1 cellular context compared by ENCODE assay signal in the genomic region with DNA sequence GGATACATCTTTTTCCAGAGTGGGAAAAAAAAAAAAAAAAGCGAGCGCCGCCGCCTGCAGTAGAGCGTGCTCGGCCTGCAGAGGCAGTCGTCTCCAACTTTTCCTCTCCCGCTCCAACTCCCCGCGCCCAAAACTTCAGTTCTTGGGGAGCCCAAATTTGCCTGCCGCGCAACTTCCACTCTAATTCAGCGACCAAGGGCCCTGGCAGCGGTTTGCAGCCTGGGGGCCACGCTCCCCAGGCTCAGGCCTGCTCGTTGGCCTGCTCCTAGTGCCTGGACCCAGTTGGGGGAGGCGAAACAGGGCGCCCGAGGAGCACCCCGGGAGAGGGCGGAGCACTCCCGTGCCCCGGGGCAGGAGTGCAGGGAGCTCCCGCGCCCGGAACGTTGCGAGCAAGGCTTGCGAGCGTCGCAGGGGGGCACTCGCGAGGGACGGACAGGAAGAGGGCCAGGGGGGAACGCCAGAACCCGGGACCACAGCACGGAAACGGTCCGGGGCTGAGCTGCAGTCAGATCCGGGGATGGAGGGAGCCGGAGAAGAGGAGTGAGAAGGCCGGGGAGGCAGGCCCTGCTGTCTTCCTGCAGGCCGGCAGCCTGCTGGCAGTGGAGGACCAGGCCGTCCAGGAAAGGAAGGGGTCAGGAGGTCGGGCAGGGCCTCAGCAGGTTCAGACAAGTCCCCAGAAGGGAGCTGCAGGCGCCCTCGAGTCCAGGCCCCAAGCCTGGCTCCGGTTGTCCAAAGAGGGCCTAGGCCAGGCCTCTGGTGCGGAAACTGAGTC.
TF ChIP-seq lines count a peak whose summit lies in the region.

A gene with protein sequence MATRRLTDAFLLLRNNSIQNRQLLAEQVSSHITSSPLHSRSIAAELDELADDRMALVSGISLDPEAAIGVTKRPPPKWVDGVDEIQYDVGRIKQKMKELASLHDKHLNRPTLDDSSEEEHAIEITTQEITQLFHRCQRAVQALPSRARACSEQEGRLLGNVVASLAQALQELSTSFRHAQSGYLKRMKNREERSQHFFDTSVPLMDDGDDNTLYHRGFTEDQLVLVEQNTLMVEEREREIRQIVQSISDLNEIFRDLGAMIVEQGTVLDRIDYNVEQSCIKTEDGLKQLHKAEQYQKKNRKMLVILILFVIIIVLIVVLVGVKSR (plus strand): TSS at position 508 of the 772 bp plus-strand sequence. CDS start 724 bp downstream, outside the sequence.

TF ChIP-seq in K562, 482 proteins besides CTCF, POLR2A, EP300 and RAD21 (continued from another document and continues in another):
- TF ChIP-seq, protein P1, sequence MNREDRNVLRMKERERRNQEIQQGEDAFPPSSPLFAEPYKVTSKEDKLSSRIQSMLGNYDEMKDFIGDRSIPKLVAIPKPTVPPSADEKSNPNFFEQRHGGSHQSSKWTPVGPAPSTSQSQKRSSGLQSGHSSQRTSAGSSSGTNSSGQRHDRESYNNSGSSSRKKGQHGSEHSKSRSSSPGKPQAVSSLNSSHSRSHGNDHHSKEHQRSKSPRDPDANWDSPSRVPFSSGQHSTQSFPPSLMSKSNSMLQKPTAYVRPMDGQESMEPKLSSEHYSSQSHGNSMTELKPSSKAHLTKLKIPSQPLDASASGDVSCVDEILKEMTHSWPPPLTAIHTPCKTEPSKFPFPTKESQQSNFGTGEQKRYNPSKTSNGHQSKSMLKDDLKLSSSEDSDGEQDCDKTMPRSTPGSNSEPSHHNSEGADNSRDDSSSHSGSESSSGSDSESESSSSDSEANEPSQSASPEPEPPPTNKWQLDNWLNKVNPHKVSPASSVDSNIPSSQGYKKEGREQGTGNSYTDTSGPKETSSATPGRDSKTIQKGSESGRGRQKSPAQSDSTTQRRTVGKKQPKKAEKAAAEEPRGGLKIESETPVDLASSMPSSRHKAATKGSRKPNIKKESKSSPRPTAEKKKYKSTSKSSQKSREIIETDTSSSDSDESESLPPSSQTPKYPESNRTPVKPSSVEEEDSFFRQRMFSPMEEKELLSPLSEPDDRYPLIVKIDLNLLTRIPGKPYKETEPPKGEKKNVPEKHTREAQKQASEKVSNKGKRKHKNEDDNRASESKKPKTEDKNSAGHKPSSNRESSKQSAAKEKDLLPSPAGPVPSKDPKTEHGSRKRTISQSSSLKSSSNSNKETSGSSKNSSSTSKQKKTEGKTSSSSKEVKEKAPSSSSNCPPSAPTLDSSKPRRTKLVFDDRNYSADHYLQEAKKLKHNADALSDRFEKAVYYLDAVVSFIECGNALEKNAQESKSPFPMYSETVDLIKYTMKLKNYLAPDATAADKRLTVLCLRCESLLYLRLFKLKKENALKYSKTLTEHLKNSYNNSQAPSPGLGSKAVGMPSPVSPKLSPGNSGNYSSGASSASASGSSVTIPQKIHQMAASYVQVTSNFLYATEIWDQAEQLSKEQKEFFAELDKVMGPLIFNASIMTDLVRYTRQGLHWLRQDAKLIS (CRISPR knock-in tag; IDR thresholded peaks at IDR 0.05), result no peak; the same call in 1 of the 2 replicates
- peak; percentile 22 to 100; a peak in 2 of 4 replicates for TF ChIP-seq TRIM24 (IDR thresholded peaks at IDR 0.05)
- TF ChIP-seq SMARCA4 (IDR thresholded peaks at IDR 0.05), result 0 out of 2 replicates have a peak, but pooled peaks have one; percentile 17
- peak; percentile 67 for TF ChIP-seq HDAC3 (IDR thresholded peaks at IDR 0.05; ENCODE audit: borderline replicate concordance, partially characterized antibody)
- peak; percentile 80; the same call in 1 of the 2 replicates for TF ChIP-seq GTF2F1 (IDR thresholded peaks at IDR 0.05; ENCODE audit: low read depth, low read length)
- TF ChIP-seq, protein P2, sequence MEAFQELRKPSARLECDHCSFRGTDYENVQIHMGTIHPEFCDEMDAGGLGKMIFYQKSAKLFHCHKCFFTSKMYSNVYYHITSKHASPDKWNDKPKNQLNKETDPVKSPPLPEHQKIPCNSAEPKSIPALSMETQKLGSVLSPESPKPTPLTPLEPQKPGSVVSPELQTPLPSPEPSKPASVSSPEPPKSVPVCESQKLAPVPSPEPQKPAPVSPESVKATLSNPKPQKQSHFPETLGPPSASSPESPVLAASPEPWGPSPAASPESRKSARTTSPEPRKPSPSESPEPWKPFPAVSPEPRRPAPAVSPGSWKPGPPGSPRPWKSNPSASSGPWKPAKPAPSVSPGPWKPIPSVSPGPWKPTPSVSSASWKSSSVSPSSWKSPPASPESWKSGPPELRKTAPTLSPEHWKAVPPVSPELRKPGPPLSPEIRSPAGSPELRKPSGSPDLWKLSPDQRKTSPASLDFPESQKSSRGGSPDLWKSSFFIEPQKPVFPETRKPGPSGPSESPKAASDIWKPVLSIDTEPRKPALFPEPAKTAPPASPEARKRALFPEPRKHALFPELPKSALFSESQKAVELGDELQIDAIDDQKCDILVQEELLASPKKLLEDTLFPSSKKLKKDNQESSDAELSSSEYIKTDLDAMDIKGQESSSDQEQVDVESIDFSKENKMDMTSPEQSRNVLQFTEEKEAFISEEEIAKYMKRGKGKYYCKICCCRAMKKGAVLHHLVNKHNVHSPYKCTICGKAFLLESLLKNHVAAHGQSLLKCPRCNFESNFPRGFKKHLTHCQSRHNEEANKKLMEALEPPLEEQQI (IDR thresholded peaks at IDR 0.05), result peak; percentile 86
- TF ChIP-seq FOSL1 (tag; conservative IDR thresholded peaks at IDR 0.05), result peak; percentile 53
- TF ChIP-seq, protein P3, sequence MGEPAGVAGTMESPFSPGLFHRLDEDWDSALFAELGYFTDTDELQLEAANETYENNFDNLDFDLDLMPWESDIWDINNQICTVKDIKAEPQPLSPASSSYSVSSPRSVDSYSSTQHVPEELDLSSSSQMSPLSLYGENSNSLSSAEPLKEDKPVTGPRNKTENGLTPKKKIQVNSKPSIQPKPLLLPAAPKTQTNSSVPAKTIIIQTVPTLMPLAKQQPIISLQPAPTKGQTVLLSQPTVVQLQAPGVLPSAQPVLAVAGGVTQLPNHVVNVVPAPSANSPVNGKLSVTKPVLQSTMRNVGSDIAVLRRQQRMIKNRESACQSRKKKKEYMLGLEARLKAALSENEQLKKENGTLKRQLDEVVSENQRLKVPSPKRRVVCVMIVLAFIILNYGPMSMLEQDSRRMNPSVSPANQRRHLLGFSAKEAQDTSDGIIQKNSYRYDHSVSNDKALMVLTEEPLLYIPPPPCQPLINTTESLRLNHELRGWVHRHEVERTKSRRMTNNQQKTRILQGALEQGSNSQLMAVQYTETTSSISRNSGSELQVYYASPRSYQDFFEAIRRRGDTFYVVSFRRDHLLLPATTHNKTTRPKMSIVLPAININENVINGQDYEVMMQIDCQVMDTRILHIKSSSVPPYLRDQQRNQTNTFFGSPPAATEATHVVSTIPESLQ (CRISPR knock-in tag; IDR thresholded peaks at IDR 0.05), result peak; percentile 75; the same call in 1 of the 2 replicates
- TF ChIP-seq ZNF311 (CRISPR knock-in tag; IDR thresholded peaks at IDR 0.05), result no peak
- TF ChIP-seq, protein P4, sequence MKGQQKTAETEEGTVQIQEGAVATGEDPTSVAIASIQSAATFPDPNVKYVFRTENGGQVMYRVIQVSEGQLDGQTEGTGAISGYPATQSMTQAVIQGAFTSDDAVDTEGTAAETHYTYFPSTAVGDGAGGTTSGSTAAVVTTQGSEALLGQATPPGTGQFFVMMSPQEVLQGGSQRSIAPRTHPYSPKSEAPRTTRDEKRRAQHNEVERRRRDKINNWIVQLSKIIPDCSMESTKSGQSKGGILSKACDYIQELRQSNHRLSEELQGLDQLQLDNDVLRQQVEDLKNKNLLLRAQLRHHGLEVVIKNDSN (CRISPR knock-in tag; IDR thresholded peaks at IDR 0.05), result no peak
- TF ChIP-seq, protein P5, sequence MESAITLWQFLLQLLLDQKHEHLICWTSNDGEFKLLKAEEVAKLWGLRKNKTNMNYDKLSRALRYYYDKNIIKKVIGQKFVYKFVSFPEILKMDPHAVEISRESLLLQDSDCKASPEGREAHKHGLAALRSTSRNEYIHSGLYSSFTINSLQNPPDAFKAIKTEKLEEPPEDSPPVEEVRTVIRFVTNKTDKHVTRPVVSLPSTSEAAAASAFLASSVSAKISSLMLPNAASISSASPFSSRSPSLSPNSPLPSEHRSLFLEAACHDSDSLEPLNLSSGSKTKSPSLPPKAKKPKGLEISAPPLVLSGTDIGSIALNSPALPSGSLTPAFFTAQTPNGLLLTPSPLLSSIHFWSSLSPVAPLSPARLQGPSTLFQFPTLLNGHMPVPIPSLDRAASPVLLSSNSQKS (CRISPR knock-in tag; IDR thresholded peaks at IDR 0.05), result no peak
- peak; percentile 82 for TF ChIP-seq KLF1 (tag; IDR thresholded peaks at IDR 0.05)
- TF ChIP-seq, protein P6, sequence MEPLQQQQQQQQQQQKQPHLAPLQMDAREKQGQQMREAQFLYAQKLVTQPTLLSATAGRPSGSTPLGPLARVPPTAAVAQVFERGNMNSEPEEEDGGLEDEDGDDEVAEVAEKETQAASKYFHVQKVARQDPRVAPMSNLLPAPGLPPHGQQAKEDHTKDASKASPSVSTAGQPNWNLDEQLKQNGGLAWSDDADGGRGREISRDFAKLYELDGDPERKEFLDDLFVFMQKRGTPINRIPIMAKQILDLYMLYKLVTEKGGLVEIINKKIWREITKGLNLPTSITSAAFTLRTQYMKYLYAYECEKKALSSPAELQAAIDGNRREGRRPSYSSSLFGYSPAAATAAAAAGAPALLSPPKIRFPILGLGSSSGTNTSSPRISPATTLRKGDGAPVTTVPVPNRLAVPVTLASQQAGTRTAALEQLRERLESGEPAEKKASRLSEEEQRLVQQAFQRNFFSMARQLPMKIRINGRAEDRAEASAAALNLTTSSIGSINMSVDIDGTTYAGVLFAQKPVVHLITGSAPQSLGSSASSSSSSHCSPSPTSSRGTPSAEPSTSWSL (CRISPR knock-in tag; IDR thresholded peaks at IDR 0.05; ENCODE audit: borderline replicate concordance), result no peak
- no peak for TF ChIP-seq HSF4 (CRISPR knock-in tag; IDR thresholded peaks at IDR 0.05; ENCODE audit: borderline replicate concordance)
- TF ChIP-seq, protein P7, sequence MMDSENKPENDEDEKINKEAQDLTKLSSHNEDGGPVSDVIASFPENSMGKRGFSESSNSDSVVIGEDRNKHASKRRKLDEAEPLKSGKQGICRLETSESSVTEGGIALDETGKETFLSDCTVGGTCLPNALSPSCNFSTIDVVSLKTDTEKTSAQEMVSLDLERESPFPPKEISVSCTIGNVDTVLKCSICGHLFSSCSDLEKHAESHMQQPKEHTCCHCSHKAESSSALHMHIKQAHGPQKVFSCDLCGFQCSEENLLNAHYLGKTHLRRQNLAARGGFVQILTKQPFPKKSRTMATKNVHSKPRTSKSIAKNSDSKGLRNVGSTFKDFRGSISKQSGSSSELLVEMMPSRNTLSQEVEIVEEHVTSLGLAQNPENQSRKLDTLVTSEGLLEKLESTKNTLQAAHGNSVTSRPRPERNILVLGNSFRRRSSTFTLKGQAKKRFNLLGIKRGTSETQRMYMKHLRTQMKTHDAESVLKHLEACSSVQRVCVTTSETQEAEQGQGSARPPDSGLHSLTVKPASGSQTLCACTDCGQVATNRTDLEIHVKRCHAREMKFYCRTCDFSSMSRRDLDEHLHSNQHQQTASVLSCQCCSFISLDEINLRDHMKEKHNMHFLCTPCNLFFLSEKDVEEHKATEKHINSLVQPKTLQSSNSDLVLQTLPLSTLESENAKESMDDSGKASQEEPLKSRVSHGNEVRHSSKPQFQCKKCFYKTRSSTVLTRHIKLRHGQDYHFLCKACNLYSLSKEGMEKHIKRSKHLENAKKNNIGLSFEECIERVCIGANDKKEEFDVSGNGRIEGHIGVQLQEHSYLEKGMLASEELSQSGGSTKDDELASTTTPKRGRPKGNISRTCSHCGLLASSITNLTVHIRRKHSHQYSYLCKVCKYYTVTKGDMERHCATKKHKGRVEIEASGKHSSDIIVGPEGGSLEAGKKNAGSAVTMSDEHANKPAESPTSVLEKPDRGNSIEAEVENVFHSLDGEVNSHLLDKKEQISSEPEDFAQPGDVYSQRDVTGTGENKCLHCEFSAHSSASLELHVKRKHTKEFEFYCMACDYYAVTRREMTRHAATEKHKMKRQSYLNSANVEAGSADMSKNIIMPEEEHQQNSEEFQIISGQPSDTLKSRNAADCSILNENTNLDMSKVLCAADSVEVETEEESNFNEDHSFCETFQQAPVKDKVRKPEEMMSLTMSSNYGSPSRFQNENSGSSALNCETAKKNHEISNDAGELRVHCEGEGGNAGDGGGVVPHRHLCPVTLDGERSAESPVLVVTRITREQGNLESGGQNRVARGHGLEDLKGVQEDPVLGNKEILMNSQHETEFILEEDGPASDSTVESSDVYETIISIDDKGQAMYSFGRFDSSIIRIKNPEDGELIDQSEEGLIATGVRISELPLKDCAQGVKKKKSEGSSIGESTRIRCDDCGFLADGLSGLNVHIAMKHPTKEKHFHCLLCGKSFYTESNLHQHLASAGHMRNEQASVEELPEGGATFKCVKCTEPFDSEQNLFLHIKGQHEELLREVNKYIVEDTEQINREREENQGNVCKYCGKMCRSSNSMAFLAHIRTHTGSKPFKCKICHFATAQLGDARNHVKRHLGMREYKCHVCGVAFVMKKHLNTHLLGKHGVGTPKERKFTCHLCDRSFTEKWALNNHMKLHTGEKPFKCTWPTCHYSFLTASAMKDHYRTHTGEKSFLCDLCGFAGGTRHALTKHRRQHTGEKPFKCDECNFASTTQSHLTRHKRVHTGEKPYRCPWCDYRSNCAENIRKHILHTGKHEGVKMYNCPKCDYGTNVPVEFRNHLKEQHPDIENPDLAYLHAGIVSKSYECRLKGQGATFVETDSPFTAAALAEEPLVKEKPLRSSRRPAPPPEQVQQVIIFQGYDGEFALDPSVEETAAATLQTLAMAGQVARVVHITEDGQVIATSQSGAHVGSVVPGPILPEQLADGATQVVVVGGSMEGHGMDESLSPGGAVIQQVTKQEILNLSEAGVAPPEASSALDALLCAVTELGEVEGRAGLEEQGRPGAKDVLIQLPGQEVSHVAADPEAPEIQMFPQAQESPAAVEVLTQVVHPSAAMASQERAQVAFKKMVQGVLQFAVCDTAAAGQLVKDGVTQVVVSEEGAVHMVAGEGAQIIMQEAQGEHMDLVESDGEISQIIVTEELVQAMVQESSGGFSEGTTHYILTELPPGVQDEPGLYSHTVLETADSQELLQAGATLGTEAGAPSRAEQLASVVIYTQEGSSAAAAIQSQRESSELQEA (IDR thresholded peaks at IDR 0.05; ENCODE audit: low read depth), result no peak
- peak; percentile 96 for TF ChIP-seq THRAP3 (IDR thresholded peaks at IDR 0.05; ENCODE audit: borderline replicate concordance)
- TF ChIP-seq CHD2 (IDR thresholded peaks at IDR 0.05; ENCODE audit: low read depth, low read length), result peak; percentile 47; the same call in 1 of the 2 replicates
- peak; percentile 72 for TF ChIP-seq KDM5B (IDR thresholded peaks at IDR 0.05; ENCODE audit: insufficient replicate concordance, low read depth, low read length)
- TF ChIP-seq FOXP1 (CRISPR knock-in tag; IDR thresholded peaks at IDR 0.05), result peak; percentile 31; the same call in 1 of the 2 replicates
- TF ChIP-seq, protein P8, sequence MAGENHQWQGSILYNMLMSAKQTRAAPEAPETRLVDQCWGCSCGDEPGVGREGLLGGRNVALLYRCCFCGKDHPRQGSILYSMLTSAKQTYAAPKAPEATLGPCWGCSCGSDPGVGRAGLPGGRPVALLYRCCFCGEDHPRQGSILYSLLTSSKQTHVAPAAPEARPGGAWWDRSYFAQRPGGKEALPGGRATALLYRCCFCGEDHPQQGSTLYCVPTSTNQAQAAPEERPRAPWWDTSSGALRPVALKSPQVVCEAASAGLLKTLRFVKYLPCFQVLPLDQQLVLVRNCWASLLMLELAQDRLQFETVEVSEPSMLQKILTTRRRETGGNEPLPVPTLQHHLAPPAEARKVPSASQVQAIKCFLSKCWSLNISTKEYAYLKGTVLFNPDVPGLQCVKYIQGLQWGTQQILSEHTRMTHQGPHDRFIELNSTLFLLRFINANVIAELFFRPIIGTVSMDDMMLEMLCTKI (IDR thresholded peaks at IDR 0.05; ENCODE audit: partially characterized antibody), result no peak
- TF ChIP-seq CHD1 (IDR thresholded peaks at IDR 0.05; ENCODE audit: low read length), result no peak
- TF ChIP-seq MEF2A (IDR thresholded peaks at IDR 0.05; ENCODE audit: control insufficient read depth, low read depth, low read length), result peak; percentile 65
- TF ChIP-seq SMAD2 (IDR thresholded peaks at IDR 0.05; ENCODE audit: low read depth, low read length), result no peak
